In the genomic region with DNA sequence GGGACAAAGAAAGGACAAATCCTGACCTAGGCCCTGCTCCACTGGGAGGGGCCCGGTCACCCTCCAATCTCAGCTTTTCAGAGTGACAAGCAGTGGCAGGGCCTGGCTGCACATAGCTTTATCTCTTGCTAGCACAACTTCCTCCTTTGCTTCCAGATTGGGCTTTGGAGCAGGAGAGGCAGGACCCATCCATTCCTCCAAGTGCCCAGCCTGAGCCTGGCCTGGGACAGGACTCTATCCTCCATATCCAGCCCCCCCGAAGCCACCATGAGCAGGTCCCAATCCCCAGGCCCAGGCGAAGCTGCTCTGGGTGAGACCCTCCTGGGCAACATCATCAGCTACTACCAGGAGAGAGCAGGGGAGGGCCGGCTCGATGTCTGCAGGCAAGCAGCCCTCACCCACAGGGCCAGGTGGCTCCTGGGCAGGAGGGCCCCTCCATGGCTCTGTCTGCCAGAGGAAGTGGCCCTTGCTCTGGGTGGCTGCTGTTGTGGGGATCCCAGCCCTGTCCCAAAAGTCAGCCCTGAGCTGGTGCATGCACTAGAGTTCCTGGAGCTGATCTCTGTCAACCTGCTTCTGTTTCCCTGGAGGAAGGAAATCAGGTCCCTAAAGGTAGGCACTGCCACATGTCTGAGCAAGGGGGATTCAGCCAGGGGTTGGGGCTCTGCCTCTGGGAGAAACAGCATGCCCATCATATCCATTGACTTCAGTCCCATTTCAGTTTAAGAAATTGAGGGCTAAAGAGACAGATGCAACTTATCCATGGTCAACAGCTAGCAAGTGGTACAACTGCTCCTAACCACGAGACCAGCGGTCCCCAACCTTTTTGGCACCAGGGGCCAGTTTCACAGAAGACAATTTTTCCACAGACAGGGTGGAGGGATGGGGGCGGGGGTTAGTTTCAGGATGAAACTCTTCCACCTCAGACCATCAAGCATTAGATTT, we compare ENCODE assay signal across 20 cellular contexts. TPM values are rescaled to one million over a fixed set of nuclear protein-coding genes. Genes with fewer than 3 reads are reported as not detected.
DNase-seq lines count a peak whose midpoint lies in the region; ATAC-seq and TF ChIP-seq lines count a peak whose summit lies in the region.
"Had no signal": no experiment of that assay in that cellular context is flagged by ENCODE, and none has a peak within 500 bp of the region (broad histone marks: within the 10 kb centered on the region; RNA-seq: fewer than 3 reads in every experiment).

No MANE protein-coding gene starts in this region.

- H3K4me3 Mint-ChIP-seq in H9 (no peak overlapping the region), progenitor cell of endocrine pancreas (ENCODE audit: low read depth) (no peak overlapping the region)
- H3K4me3 Mint-ChIP-seq in dendritic cell treated with granulocyte-macrophage colony-stimulating factor and Interleukin-4, amounts not matched to agents 40 ng/mL and 50 ng/mL, for 4 days = no peak overlapping the region
- H3K4me3 Mint-ChIP-seq: B cell, memory B cell, neural crest cell had no signal

- intact Hi-C loops in dendritic cell treated with granulocyte-macrophage colony-stimulating factor and Interleukin-4, amounts not matched to agents 40 ng/mL and 50 ng/mL, for 4 days (cut with micrococcal nuclease) = no loop called here

- H3K36me3 Mint-ChIP-seq in H9 (ENCODE audit: insufficient read depth in 1 of 3, low read depth in 3 of 3) (peaks cover 1 to 14% (median 7%) of the 10 kb centered on the region in 3 experiments; a peak in 5 of 7 replicates), progenitor cell of endocrine pancreas (ENCODE audit: insufficient read depth) (no peaks in the 10 kb centered on the region)
- peaks cover 48% of the 10 kb centered on the region for H3K36me3 Mint-ChIP-seq in dendritic cell treated with granulocyte-macrophage colony-stimulating factor and Interleukin-4, amounts not matched to agents 40 ng/mL and 50 ng/mL, for 4 days (ENCODE audit: low read depth)
- H3K36me3 Mint-ChIP-seq: memory B cell had no signal

- H3K9me3 Mint-ChIP-seq in H9 = peaks cover 14 to 15% of the 10 kb centered on the region in 2 experiments
- no peaks in the 10 kb centered on the region for H3K9me3 Mint-ChIP-seq in dendritic cell treated with granulocyte-macrophage colony-stimulating factor and Interleukin-4, amounts not matched to agents 40 ng/mL and 50 ng/mL, for 4 days
- no peaks in the 10 kb centered on the region for H3K9me3 Mint-ChIP-seq in progenitor cell of endocrine pancreas (ENCODE audit: low read depth)
- H3K9me3 Mint-ChIP-seq: neural crest cell had no signal

- H3K9ac ChIP-seq in H9 (ENCODE audit: extremely low read depth, insufficient read length, low read length) = no peak overlapping the region

- no peak overlapping the region for H2AK5ac ChIP-seq in H9 (ENCODE audit: insufficient read length, low read length)

- H4K20me1 ChIP-seq in H9 (ENCODE audit: control insufficient read depth, insufficient read depth, insufficient read length) = no peaks in the 10 kb centered on the region

- TF ChIP-seq CTCF in H9 (conservative IDR thresholded peaks at IDR 0.05) = no peak
- TF ChIP-seq CTCF in neutrophil (IDR thresholded peaks at IDR 0.05) = no peak
- TF ChIP-seq CTCF in progenitor cell of endocrine pancreas (IDR thresholded peaks at IDR 0.05; ENCODE audit: unreplicated experiment) = no peak

- H3K14ac ChIP-seq in H9 (ENCODE audit: insufficient read depth, low read length) = no peak overlapping the region; the same call in 1 of the 2 replicates

- no peaks in the 10 kb centered on the region for H3K23me2 ChIP-seq in H9 (ENCODE audit: insufficient read length, low read depth, low read length, poor library complexity, severe bottlenecking)

- WGBS in H9 (ENCODE audit: extremely low coverage, insufficient read length, low lambda C conversion rate) = no CpG with 5 or more reads among the region's 8 CpGs

- H3K79me1 ChIP-seq in H9 (ENCODE audit: insufficient read depth, low read depth, low read length, poor library complexity, severe bottlenecking) = no peaks in the 10 kb centered on the region

- H3K27me3 ChIP-seq in H9 (ENCODE audit: insufficient read depth, low read length) (no peaks in the 10 kb centered on the region), neutrophil (no peaks in the 10 kb centered on the region)
- H3K27me3 ChIP-seq: gastroesophageal sphincter, right atrium auricular region had no signal

- no peak for ATAC-seq in esophagus mucosa
- ATAC-seq: gastroesophageal sphincter, PC-3 had no signal

- H3K27ac Mint-ChIP-seq in H9 (peak overlapping the region in 2 of 3 experiments; percentile 79 to 90; a peak in 4 of 7 replicates), progenitor cell of endocrine pancreas (no peak overlapping the region)
- H3K27ac Mint-ChIP-seq in dendritic cell treated with granulocyte-macrophage colony-stimulating factor and Interleukin-4, amounts not matched to agents 40 ng/mL and 50 ng/mL, for 4 days = peak overlapping the region; percentile 22
- H3K27ac Mint-ChIP-seq: B cell, memory B cell had no signal

- H4K5ac ChIP-seq in H9 (ENCODE audit: insufficient read length, low read depth, low read length) = no peak overlapping the region

- DNase-seq in CD1c-positive myeloid dendritic cell (ENCODE audit: extremely low spot score) (peak; percentile 20), H9 (no peak), progenitor cell of endocrine pancreas (ENCODE audit: low spot score, unreplicated experiment) (no peak), HPDE6-E6E7 (ENCODE audit: extremely low spot score) (no peak)
- DNase-seq: activated naive CD4-positive, alpha-beta T cell; cortex of kidney; DMS79 treated with DMSO at 0.1 percent for 48 hours; NCI-H1048; NCI-H526 treated with DMSO at 0.1 percent for 48 hours; PC-3 had no signal

- H3K79me2 ChIP-seq in H9 (ENCODE audit: insufficient read depth, low read length) = no peaks in the 10 kb centered on the region

- no peak overlapping the region for H4K91ac ChIP-seq in H9 (ENCODE audit: insufficient read length, low read depth, low read length)

- no peak overlapping the region for H3K56ac ChIP-seq in H9 (ENCODE audit: insufficient read length, low read depth, low read length)

- H3K9me3 ChIP-seq in H9 (ENCODE audit: control insufficient read depth, low read depth, low read length) (no peaks in the 10 kb centered on the region), neutrophil (no peaks in the 10 kb centered on the region)
- H3K9me3 ChIP-seq: gastroesophageal sphincter, right atrium auricular region, thoracic aorta had no signal

- H3K27ac ChIP-seq in H9 (ENCODE audit: insufficient read length, low read depth, low read length) (no peak overlapping the region), neutrophil (peak overlapping the region; percentile 52)
- H3K27ac ChIP-seq: epithelial cell of prostate, gastroesophageal sphincter, right atrium auricular region, thoracic aorta had no signal

- H3K4me1 ChIP-seq in H9 (ENCODE audit: insufficient read depth, low read length) (no peaks in the 10 kb centered on the region), neutrophil (ENCODE audit: control insufficient read depth in 1 of 2, insufficient read depth in 1 of 2, low read depth in 1 of 2, low read length in 1 of 2) (peaks cover 11 to 26% of the 10 kb centered on the region in 2 experiments)

- H3K4ac ChIP-seq in H9 (ENCODE audit: low read depth, low read length) = no peak overlapping the region

- H2BK120ac ChIP-seq in H9 (ENCODE audit: low read depth, low read length, poor library complexity, severe bottlenecking) = no peak overlapping the region

- H2BK5ac ChIP-seq in H9 (ENCODE audit: insufficient read length, low read length) = no peak overlapping the region

- H3K27me3 Mint-ChIP-seq in H9 (ENCODE audit: low read depth) (peaks cover 5% of the 10 kb centered on the region), progenitor cell of endocrine pancreas (peaks cover 3% of the 10 kb centered on the region)
- H3K27me3 Mint-ChIP-seq in dendritic cell treated with granulocyte-macrophage colony-stimulating factor and Interleukin-4, amounts not matched to agents 40 ng/mL and 50 ng/mL, for 4 days = peaks cover 7% of the 10 kb centered on the region

- no peak overlapping the region for H2BK15ac ChIP-seq in H9 (ENCODE audit: low read depth, low read length)

- no peak overlapping the region for H2BK12ac ChIP-seq in H9 (ENCODE audit: insufficient read length, low read depth, low read length)

- no peaks in the 10 kb centered on the region for H3K36me3 ChIP-seq in neutrophil
- H3K36me3 ChIP-seq: right atrium auricular region had no signal

- H3K4me1 Mint-ChIP-seq in H9 (peaks cover 3 to 7% of the 10 kb centered on the region in 2 experiments), progenitor cell of endocrine pancreas (ENCODE audit: low read depth) (no peaks in the 10 kb centered on the region)
- H3K4me1 Mint-ChIP-seq in dendritic cell treated with granulocyte-macrophage colony-stimulating factor and Interleukin-4, amounts not matched to agents 40 ng/mL and 50 ng/mL, for 4 days (ENCODE audit: low read depth) = peaks cover 55% of the 10 kb centered on the region

- no peak overlapping the region for H3T11ph ChIP-seq in H9 (ENCODE audit: low read length)

- no peak overlapping the region for H4K8ac ChIP-seq in H9 (replicated peaks; ENCODE audit: insufficient read length, low read depth, low read length)

- H2AFZ ChIP-seq in H9 (ENCODE audit: low read length) = no peak overlapping the region

- H3K4me3 ChIP-seq in neutrophil (ENCODE audit: low read depth in 1 of 2, low read length in 1 of 2) = no peak overlapping the region
- H3K4me3 ChIP-seq: gastroesophageal sphincter, right atrium auricular region, thoracic aorta had no signal

- no peak overlapping the region for H3K4me2 ChIP-seq in H9 (ENCODE audit: insufficient read depth, insufficient read length, low read length)

- no peak overlapping the region for H3K23ac ChIP-seq in H9 (ENCODE audit: insufficient read length, low read depth, low read length)

- no peak overlapping the region for H3K18ac ChIP-seq in H9 (ENCODE audit: insufficient read length, low read depth, low read length)

- H2BK20ac ChIP-seq in H9 (ENCODE audit: low read depth, low read length, poor library complexity, severe bottlenecking) = no peak overlapping the region

RNA-seq across cellular contexts. Expression of gene TK2, which starts 58.9 kb away (rescaled TPM):
- total RNA-seq in H9 (2021) (5.2 and 6.3 TPM in 2 replicates), esophagus mucosa (8.5 TPM), progenitor cell of endocrine pancreas (16.1 and 17.5 TPM in 2 replicates)
